ENCODE assay signal across 8 cellular contexts in genomic region chr2:86622409-86622877, GRCh38. TPM values are rescaled to one million over a fixed set of nuclear protein-coding genes. Genes with fewer than 3 reads are reported as not detected.
DNase-seq lines count a peak whose midpoint lies in the region; ATAC-seq and TF ChIP-seq lines count a peak whose summit lies in the region.

No MANE protein-coding gene starts in this region.

- peak; percentile 56 for DNase-seq in COLO668 (lab: John Stamatoyannopoulos, UW; ENCODE audit: unreplicated experiment)
- DNase-seq in HT-29 (ENCODE audit: low spot score), result peak; percentile 66
- DNase-seq in WERI-Rb-1, result no peak
- peak; percentile 31 for DNase-seq in endothelial cell (ENCODE audit: low spot score)
- peak; percentile 41 for DNase-seq in testis

- peak overlapping the region; percentile 99 for H3K9ac ChIP-seq in mucosa of stomach (ENCODE audit: low read length)

- no peaks in the 10 kb centered on the region for H3K9me3 Mint-ChIP-seq in endothelial cell (ENCODE audit: unreplicated experiment)

- 0% methylated on average over 8 to 13 of the region's 13 CpGs for WGBS in testis, 2 donors

- H3K4me3 ChIP-seq in WERI-Rb-1 (ENCODE audit: low read depth, low read length) (peak overlapping the region; percentile 95), mucosa of stomach (ENCODE audit: low read length) (peak overlapping the region; percentile 75), testis (peak overlapping the region; percentile 83)

- H3K4me3 Mint-ChIP-seq in endothelial cell (ENCODE audit: unreplicated experiment), result peak overlapping the region; percentile 85

- H3K9me3 ChIP-seq in WERI-Rb-1 (ENCODE audit: severe bottlenecking) (no peaks in the 10 kb centered on the region), mucosa of stomach (ENCODE audit: control insufficient read depth, low read length) (no peaks in the 10 kb centered on the region), testis (no peaks in the 10 kb centered on the region)

- peaks cover 24% of the 10 kb centered on the region for H3K36me3 ChIP-seq in WERI-Rb-1
- H3K36me3 ChIP-seq in mucosa of stomach (ENCODE audit: control insufficient read depth, insufficient read depth, low read length), result no peaks in the 10 kb centered on the region
- no peaks in the 10 kb centered on the region for H3K36me3 ChIP-seq in testis (ENCODE audit: low read depth, missing control alignments)

- H3K27ac ChIP-seq in WERI-Rb-1 (peak overlapping the region; percentile 93), testis (peak overlapping the region; percentile 96)

- no peaks in the 10 kb centered on the region for H3K36me3 Mint-ChIP-seq in endothelial cell (ENCODE audit: low read depth, unreplicated experiment)

- TF ChIP-seq CTCF in WERI-Rb-1 (IDR thresholded peaks at IDR 0.05; ENCODE audit: low read depth, low read length) (no peak), endothelial cell (IDR thresholded peaks at IDR 0.05; ENCODE audit: unreplicated experiment) (no peak), testis (IDR thresholded peaks at IDR 0.05) (no peak)

- H3K4me1 ChIP-seq in mucosa of stomach (ENCODE audit: control insufficient read depth, insufficient read depth, low read length) (peaks cover 22% of the 10 kb centered on the region), testis (peaks cover 12% of the 10 kb centered on the region)

- H3K27me3 ChIP-seq in WERI-Rb-1 (ENCODE audit: insufficient read depth, low read depth, severe bottlenecking) (no peaks in the 10 kb centered on the region), mucosa of stomach (ENCODE audit: control insufficient read depth, insufficient read depth, low read length) (no peaks in the 10 kb centered on the region), testis (no peaks in the 10 kb centered on the region)

- peaks cover 5% of the 10 kb centered on the region for H3K4me1 Mint-ChIP-seq in endothelial cell (ENCODE audit: unreplicated experiment)

- H3K27me3 Mint-ChIP-seq in endothelial cell (ENCODE audit: unreplicated experiment), result peaks cover 9% of the 10 kb centered on the region

- TF ChIP-seq POLR2A in testis (IDR thresholded peaks at IDR 0.05), result no peak

- no peak for ATAC-seq in GM19395 (IDR thresholded peaks at IDR 0.05; ENCODE audit: unreplicated experiment)
- no peak for ATAC-seq in HG03280 (IDR thresholded peaks at IDR 0.05; ENCODE audit: unreplicated experiment)

- intact Hi-C loops in testis (cut with DNase I; ENCODE audit: low total_unique reads), result no loop called here

- peak overlapping the region; percentile 90 for H3K27ac Mint-ChIP-seq in endothelial cell (ENCODE audit: unreplicated experiment)

RNA-seq across cellular contexts. Expression of gene RNF103, which starts 1.2 kb away (rescaled TPM):
- 11.8 and 15.8 TPM in 2 replicates for total RNA-seq in HT-29 (2014; rRNA removed; shearing (Covaris generic))
- total RNA-seq in endothelial cell (ENCODE audit: unreplicated experiment), result 31.9 TPM
- 10 to 100 TPM; 48.2 to 59.7 TPM for total RNA-seq in testis
- 53.7 TPM for polyA plus RNA-seq in testis (ENCODE audit: insufficient read depth, low read depth, low replicate concordance)

RNA-seq across cellular contexts. Expression of gene CHMP3, which starts 59.2 kb away (rescaled TPM):
- 29.9 and 37.8 TPM in 2 replicates for total RNA-seq in HT-29 (2014; rRNA removed; shearing (Covaris generic))
- total RNA-seq in endothelial cell (ENCODE audit: unreplicated experiment) (70.5 TPM), testis (10 to 100 TPM; 64.6 to 89.4 TPM)
- 163 TPM for polyA plus RNA-seq in testis (ENCODE audit: insufficient read depth, low read depth, low replicate concordance)
